In the genomic region with DNA sequence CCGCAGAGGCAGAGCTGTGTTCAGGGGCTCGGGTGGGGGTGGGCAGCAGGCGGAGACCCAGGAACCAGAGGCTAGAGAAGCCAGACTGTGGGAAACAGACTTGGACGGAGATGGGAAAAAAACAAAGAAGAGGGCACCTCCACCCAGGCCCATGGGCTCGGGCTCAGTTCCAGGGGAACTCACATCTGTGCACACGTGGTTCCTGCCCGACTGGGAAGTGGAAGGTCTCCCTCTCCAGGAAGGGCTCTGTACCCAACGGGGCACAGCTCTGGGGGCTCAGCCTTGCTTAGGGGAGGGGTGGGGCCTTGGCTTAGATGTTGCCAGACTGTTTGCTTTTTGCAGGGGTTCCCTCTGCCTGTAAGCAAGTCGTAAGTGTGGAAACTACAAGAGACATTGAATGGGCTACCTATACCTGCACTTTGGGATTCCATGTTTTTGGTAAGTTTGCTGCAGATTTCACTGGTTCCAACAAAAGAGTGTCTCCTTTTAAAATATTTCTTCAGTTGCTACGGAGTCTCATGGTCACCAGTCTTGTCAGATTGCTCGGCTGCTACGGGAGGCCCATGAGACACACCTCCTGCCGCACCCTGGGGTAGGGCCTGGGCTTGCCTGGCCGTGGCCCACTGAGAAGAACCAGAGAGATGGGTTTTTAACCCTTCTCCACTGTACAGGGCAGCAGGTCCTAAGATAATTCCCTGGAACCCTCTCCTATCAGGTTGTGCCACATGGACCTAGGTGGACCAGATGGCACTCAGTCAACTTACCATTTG, we compare ENCODE assay signal across 18 cellular contexts.
DNase-seq lines count a peak whose midpoint lies in the region; ATAC-seq and TF ChIP-seq lines count a peak whose summit lies in the region.
"Had no signal": no experiment of that assay in that cellular context is flagged by ENCODE, and none has a peak within 500 bp of the region (broad histone marks: within the 10 kb centered on the region; RNA-seq: fewer than 3 reads in every experiment).

No MANE protein-coding gene starts in this region.

- H3K4me1 ChIP-seq in mucosa of descending colon (ENCODE audit: low read depth) (no peaks in the 10 kb centered on the region), breast epithelium (no peaks in the 10 kb centered on the region)
- H3K4me1 ChIP-seq: heart right ventricle had no signal

- intact Hi-C loops in mucosa of descending colon (cut with DNase I, micrococcal nuclease) (no loop called here), breast epithelium (cut with DNase I; ENCODE audit: low total_unique reads) (no loop called here)

- ATAC-seq in GM18868 (IDR thresholded peaks at IDR 0.05; ENCODE audit: unreplicated experiment): peak; percentile 46
- ATAC-seq in GM21619 (IDR thresholded peaks at IDR 0.05; ENCODE audit: unreplicated experiment): peak; percentile 13
- ATAC-seq in HG03108 (IDR thresholded peaks at IDR 0.05; ENCODE audit: unreplicated experiment): peak; percentile 31
- peak; percentile 46 for ATAC-seq in mucosa of descending colon
- ATAC-seq: activated CD8-positive, alpha-beta T cell treated with anti-CD3 and anti-CD28 coated beads, Interleukin-2, amount 10 ng/mL, durations not matched to agents 7 days and 5 days; CD8-positive, alpha-beta T cell; T-cell had no signal

- H3K36me3 ChIP-seq in mucosa of descending colon (ENCODE audit: low read depth) (no peaks in the 10 kb centered on the region), breast epithelium (no peaks in the 10 kb centered on the region)

- TF ChIP-seq POLR2A in breast epithelium (IDR thresholded peaks at IDR 0.05): no peak

- TF ChIP-seq CTCF in mucosa of descending colon (IDR thresholded peaks at IDR 0.05): no peak
- TF ChIP-seq CTCF in breast epithelium (IDR thresholded peaks at IDR 0.05): no peak

- H3K4me3 ChIP-seq in mucosa of descending colon: no peak overlapping the region
- H3K4me3 ChIP-seq in breast epithelium: no peak overlapping the region
- H3K4me3 ChIP-seq: heart right ventricle had no signal

- H3K9me3 ChIP-seq in mucosa of descending colon (no peaks in the 10 kb centered on the region), breast epithelium (no peaks in the 10 kb centered on the region)
- H3K9me3 ChIP-seq: heart right ventricle had no signal

- H3K27me3 ChIP-seq in breast epithelium: no peaks in the 10 kb centered on the region
- H3K27me3 ChIP-seq: heart right ventricle had no signal

- no peak overlapping the region for H3K27ac ChIP-seq in breast epithelium
- H3K27ac ChIP-seq: heart right ventricle, RWPE1, WERI-Rb-1 had no signal

- DNase-seq in mucosa of descending colon (peak in 2 of 3 donors; percentile 49 to 82), NCI-H82 (lab: John Stamatoyannopoulos, UW) (no peak), GM19240 (ENCODE audit: insufficient read length, low spot score) (no peak), GM19238 (ENCODE audit: insufficient read length, low spot score) (no peak), breast epithelium (ENCODE audit: low spot score in 2 of 2) (no peak)
- DNase-seq: ACHN; activated CD8-positive, alpha-beta T cell treated with anti-CD3 and anti-CD28 coated beads, Interleukin-2, amount 10 ng/mL, durations not matched to agents 7 days and 5 days; CD8-positive, alpha-beta T cell; heart right ventricle; islet precursor cell; mesenchymal stem cell; NCI-H1436; T-cell; WERI-Rb-1 had no signal

Comparison
In these comparisons a context has a peak if more than half of its experiments do, and no peak if none do; other contexts are left out.
1. DNase-seq: peak in mucosa of descending colon (2 of 3); none in NCI-H82 (single experiment), GM19240 (single experiment), GM19238 (single experiment) and breast epithelium (0 of 2).
2. Peak in every context shown above with its lines, with median percentiles within 50 percentile points of each other: ATAC-seq.